Comparison of ENCODE assay signal across 1 cellular context in the genomic region with DNA sequence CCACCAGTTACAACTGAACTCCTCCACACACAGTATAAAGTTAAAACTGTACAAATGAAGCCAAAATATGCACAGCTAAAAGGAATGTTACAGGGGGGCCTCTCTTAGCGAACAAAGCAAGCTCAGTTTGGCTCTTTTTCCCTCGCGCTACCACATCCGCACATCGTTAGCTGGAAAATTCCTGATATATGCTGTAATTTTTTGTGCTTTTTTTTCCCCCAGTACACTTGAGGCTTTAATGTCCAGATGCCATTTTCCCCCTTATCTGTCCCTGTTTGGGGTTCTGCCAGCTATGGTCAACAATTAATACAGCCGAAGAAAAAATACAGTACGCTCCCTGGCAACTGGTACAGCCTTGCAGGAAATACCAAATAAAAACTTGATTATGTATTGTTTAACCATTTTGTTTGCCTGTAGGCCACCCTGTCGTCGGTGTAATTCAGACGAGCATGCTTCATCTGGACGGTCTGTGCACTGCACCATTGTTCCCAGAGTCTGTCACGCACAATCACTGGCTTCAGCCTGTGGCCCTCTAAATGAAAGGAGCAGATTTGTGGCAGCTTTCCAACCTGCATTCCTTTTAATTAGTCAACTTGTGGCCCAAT.
TF ChIP-seq lines count a peak whose summit lies in the region.

No MANE protein-coding gene starts in this region.

TF ChIP-seq in SK-N-SH, 30 proteins besides CTCF, POLR2A, EP300 and RAD21 (continued from another document):
- TF ChIP-seq, protein P1, sequence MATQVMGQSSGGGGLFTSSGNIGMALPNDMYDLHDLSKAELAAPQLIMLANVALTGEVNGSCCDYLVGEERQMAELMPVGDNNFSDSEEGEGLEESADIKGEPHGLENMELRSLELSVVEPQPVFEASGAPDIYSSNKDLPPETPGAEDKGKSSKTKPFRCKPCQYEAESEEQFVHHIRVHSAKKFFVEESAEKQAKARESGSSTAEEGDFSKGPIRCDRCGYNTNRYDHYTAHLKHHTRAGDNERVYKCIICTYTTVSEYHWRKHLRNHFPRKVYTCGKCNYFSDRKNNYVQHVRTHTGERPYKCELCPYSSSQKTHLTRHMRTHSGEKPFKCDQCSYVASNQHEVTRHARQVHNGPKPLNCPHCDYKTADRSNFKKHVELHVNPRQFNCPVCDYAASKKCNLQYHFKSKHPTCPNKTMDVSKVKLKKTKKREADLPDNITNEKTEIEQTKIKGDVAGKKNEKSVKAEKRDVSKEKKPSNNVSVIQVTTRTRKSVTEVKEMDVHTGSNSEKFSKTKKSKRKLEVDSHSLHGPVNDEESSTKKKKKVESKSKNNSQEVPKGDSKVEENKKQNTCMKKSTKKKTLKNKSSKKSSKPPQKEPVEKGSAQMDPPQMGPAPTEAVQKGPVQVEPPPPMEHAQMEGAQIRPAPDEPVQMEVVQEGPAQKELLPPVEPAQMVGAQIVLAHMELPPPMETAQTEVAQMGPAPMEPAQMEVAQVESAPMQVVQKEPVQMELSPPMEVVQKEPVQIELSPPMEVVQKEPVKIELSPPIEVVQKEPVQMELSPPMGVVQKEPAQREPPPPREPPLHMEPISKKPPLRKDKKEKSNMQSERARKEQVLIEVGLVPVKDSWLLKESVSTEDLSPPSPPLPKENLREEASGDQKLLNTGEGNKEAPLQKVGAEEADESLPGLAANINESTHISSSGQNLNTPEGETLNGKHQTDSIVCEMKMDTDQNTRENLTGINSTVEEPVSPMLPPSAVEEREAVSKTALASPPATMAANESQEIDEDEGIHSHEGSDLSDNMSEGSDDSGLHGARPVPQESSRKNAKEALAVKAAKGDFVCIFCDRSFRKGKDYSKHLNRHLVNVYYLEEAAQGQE (IDR thresholded peaks at IDR 0.05; ENCODE audit: low read depth, low read length), result no peak; the same call in 1 of the 2 replicates
- TF ChIP-seq YY1 (IDR thresholded peaks at IDR 0.05; ENCODE audit: low read depth) (peak; percentile 78; the same call in 1 of the 2 replicates), SMC3 (IDR thresholded peaks at IDR 0.05; ENCODE audit: low read depth, low read length) (no peak; the same call in 1 of the 2 replicates), GATA2 (CRISPR knock-in tag; IDR thresholded peaks at IDR 0.05) (peak; percentile 82), ELF1 (IDR thresholded peaks at IDR 0.05) (peak; percentile 34; the same call in 1 of the 2 replicates), TCF12 (IDR thresholded peaks at IDR 0.05) (peak; percentile 96), POLR2AphosphoS5 (IDR thresholded peaks at IDR 0.05; ENCODE audit: low read depth, low read length) (peak; percentile 77), RCOR1 (IDR thresholded peaks at IDR 0.05; ENCODE audit: low read length) (peak; percentile 89), CHD2 (IDR thresholded peaks at IDR 0.05; ENCODE audit: low read length, partially characterized antibody) (peak; percentile 15), NRF1 (IDR thresholded peaks at IDR 0.05; ENCODE audit: low read depth, low read length) (no peak), TAF1 (IDR thresholded peaks at IDR 0.05; ENCODE audit: borderline replicate concordance, low read depth, low read length) (peak; percentile 15; the same call in 1 of the 2 replicates), FOSL2 (IDR thresholded peaks at IDR 0.05; ENCODE audit: borderline replicate concordance, low read depth) (peak; percentile 70; the same call in 1 of the 2 replicates), NFIC (IDR thresholded peaks at IDR 0.05; ENCODE audit: borderline replicate concordance) (peak; percentile 96), MXI1 (IDR thresholded peaks at IDR 0.05; ENCODE audit: low read depth, low read length) (peak; percentile 84), GABPA (IDR thresholded peaks at IDR 0.05; ENCODE audit: low read depth) (0 out of 2 replicates have a peak, but pooled peaks have one; percentile 23), FOXJ3 (CRISPR knock-in tag; IDR thresholded peaks at IDR 0.05) (peak; percentile 72; the same call in 1 of the 2 replicates), TEAD4 (IDR thresholded peaks at IDR 0.05; ENCODE audit: borderline replicate concordance, insufficient read depth) (peak; percentile 97)
- TF ChIP-seq, protein P2, sequence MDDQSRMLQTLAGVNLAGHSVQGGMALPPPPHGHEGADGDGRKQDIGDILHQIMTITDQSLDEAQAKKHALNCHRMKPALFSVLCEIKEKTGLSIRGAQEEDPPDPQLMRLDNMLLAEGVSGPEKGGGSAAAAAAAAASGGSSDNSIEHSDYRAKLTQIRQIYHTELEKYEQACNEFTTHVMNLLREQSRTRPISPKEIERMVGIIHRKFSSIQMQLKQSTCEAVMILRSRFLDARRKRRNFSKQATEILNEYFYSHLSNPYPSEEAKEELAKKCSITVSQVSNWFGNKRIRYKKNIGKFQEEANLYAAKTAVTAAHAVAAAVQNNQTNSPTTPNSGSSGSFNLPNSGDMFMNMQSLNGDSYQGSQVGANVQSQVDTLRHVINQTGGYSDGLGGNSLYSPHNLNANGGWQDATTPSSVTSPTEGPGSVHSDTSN (IDR thresholded peaks at IDR 0.05), result peak; percentile 89
- TF ChIP-seq, protein P3, sequence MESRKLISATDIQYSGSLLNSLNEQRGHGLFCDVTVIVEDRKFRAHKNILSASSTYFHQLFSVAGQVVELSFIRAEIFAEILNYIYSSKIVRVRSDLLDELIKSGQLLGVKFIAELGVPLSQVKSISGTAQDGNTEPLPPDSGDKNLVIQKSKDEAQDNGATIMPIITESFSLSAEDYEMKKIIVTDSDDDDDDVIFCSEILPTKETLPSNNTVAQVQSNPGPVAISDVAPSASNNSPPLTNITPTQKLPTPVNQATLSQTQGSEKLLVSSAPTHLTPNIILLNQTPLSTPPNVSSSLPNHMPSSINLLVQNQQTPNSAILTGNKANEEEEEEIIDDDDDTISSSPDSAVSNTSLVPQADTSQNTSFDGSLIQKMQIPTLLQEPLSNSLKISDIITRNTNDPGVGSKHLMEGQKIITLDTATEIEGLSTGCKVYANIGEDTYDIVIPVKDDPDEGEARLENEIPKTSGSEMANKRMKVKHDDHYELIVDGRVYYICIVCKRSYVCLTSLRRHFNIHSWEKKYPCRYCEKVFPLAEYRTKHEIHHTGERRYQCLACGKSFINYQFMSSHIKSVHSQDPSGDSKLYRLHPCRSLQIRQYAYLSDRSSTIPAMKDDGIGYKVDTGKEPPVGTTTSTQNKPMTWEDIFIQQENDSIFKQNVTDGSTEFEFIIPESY (IDR thresholded peaks at IDR 0.05; ENCODE audit: borderline replicate concordance, low read depth), result no peak
- TF ChIP-seq, protein P4, sequence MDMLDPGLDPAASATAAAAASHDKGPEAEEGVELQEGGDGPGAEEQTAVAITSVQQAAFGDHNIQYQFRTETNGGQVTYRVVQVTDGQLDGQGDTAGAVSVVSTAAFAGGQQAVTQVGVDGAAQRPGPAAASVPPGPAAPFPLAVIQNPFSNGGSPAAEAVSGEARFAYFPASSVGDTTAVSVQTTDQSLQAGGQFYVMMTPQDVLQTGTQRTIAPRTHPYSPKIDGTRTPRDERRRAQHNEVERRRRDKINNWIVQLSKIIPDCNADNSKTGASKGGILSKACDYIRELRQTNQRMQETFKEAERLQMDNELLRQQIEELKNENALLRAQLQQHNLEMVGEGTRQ (IDR thresholded peaks at IDR 0.05; ENCODE audit: borderline replicate concordance, low read depth, low read length), result no peak
TF ChIP-seq in SK-N-SH: peak in this region for 21.
